Comparison of ENCODE assay signal across 8 cellular contexts in genomic region chr19:4539697-4540581, GRCh38. TPM values are rescaled to one million over a fixed set of nuclear protein-coding genes. Genes with fewer than 3 reads are reported as not detected.
DNase-seq lines count a peak whose midpoint lies in the region; ATAC-seq and TF ChIP-seq lines count a peak whose summit lies in the region.
"Had no signal": no experiment of that assay in that cellular context is flagged by ENCODE, and none has a peak within 500 bp of the region (broad histone marks: within the 10 kb centered on the region; RNA-seq: fewer than 3 reads in every experiment).

Gene LRG1, minus strand, starts transcription at chr19:4540036. Its CDS starts 23 bp downstream, at chr19:4540013.

- H3K36me3 ChIP-seq in gastroesophageal sphincter (no peaks in the 10 kb centered on the region), gastrocnemius medialis (no peaks in the 10 kb centered on the region)

- no peak for TF ChIP-seq EP300 in gastroesophageal sphincter (IDR thresholded peaks at IDR 0.05)

- peak within 1 kb of the TSS in 1 of 4 donors; percentile 39 for H3K27ac ChIP-seq in gastroesophageal sphincter
- peak within 1 kb of the TSS in 3 of 4 donors; percentile 5 to 21 (median 11) for H3K27ac ChIP-seq in gastrocnemius medialis

- ATAC-seq in GM19438 (IDR thresholded peaks at IDR 0.05; ENCODE audit: low read depth, unreplicated experiment), result peak; percentile 60
- peak; percentile 64 for ATAC-seq in gastroesophageal sphincter
- ATAC-seq in gastrocnemius medialis, result no peak

- H3K9me3 ChIP-seq in gastroesophageal sphincter (peaks cover 0 to 9% (median 0%) of the 10 kb centered on the region in 3 donors), gastrocnemius medialis (no peaks in the 10 kb centered on the region)

- H3K4me3 ChIP-seq in gastroesophageal sphincter (no peak within 1 kb of the TSS), gastrocnemius medialis (no peak within 1 kb of the TSS)

- intact Hi-C loops in gastrocnemius medialis (cut with DNase I; ENCODE audit: low total_unique reads), result loop anchor here (5.0 to 10.0 kb wide), 5 partner anchors 83 to 435 kb away; partner anchors contain the start of genes CHAF1A, FEM1A, SH3GL1 and UBXN6

- H3K4me1 ChIP-seq in gastroesophageal sphincter (peaks cover 0 to 11% (median 0%) of the 10 kb centered on the region in 3 donors), gastrocnemius medialis (peaks cover 26 to 31% of the 10 kb centered on the region in 2 donors)

- TF ChIP-seq CTCF in gastroesophageal sphincter (IDR thresholded peaks at IDR 0.05) (no peak), gastrocnemius medialis (IDR thresholded peaks at IDR 0.05 in 4 of 5, conservative IDR thresholded peaks at IDR 0.05 in 1 of 5) (no peak)

- H3K27me3 ChIP-seq in gastroesophageal sphincter (peaks cover 26% of the 10 kb centered on the region), gastrocnemius medialis (no peaks in the 10 kb centered on the region)

- DNase-seq in NOMO-1 treated with dmso at 0.1 percent for 144 hours (lab: John Stamatoyannopoulos, UW; ENCODE audit: unreplicated experiment), result peak; percentile 84
- no peak for DNase-seq in gastrocnemius medialis
- no peak for DNase-seq in effector CD4-positive, alpha-beta T cell
- no peak for DNase-seq in DMS153 (lab: John Stamatoyannopoulos, UW)
- DNase-seq in AG08396 (ENCODE audit: low spot score), result no peak
- DNase-seq: NCI-H345 had no signal

- 39 to 56% methylated on average over 3 to 7 of the region's 14 CpGs for WGBS in gastroesophageal sphincter (ENCODE audit: low coverage in 1 of 2), 2 donors

- TF ChIP-seq POLR2A in gastroesophageal sphincter (IDR thresholded peaks at IDR 0.05), result no peak
- TF ChIP-seq POLR2A in gastrocnemius medialis (IDR thresholded peaks at IDR 0.05), result no peak

- in situ Hi-C loops in gastrocnemius medialis (cut with MboI; ENCODE audit: low sequenced_read_pairs in 4 of 4), result no loop called here

RNA-seq across cellular contexts. Expression of gene LRG1, which starts in this region (rescaled TPM):
- total RNA-seq in gastroesophageal sphincter (1 to 10 TPM in 2 of 4 donors, not detected in 2; 2.1 to 8.5 TPM), gastrocnemius medialis (1 to 10 TPM in 1 of 4 donors, under 1 TPM in 2, not detected in 1; 0.15 to 2.7 (median 0.98) TPM)

Comparison
In these comparisons a context has a peak if more than half of its experiments do, and no peak if none do; other contexts are left out.
1. ATAC-seq: peak in GM19438 (single experiment) and gastroesophageal sphincter (single experiment); none in gastrocnemius medialis (0 of 2).